In the genomic region with DNA sequence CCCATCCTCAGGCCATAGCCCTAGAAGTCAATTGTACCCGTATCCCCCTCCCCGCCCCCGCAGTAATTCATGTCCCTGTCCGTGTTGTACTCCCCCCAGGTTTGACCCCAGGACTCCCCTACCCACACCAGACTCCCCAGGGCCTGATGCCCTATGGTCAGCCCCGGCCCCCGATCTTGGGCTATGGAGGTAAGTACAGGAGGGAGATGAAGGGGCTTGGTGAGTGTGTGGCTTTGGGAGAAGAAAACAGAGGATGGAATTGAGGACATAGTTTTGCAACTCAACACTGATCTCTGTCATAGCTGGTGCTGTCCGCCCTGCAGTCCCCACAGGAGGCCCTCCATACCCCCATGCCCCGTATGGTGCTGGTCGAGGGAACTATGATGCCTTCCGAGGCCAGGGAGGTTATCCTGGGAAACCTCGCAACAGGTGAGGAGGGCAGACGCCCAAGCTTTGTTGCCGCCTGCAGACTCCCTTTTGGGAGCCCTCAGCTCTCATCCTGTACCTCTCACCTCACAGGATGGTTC, we compare ENCODE assay signal across 10 cellular contexts. TPM values are rescaled to one million over a fixed set of nuclear protein-coding genes. Genes with fewer than 3 reads are reported as not detected.
DNase-seq lines count a peak whose midpoint lies in the region; ATAC-seq, FAIRE-seq and TF ChIP-seq lines count a peak whose summit lies in the region.
"Had no signal": no experiment of that assay in that cellular context is flagged by ENCODE, and none has a peak within 500 bp of the region (broad histone marks: within the 10 kb centered on the region; RNA-seq: fewer than 3 reads in every experiment).

No MANE protein-coding gene starts in this region.

- peak overlapping the region; percentile 94 for H3K27ac Mint-ChIP-seq in T-helper 1 cell treated with Interleukin-12 subunit alpha and Interleukin-12 subunit beta and Interleukin-4 antibody, amounts not matched to agents 30 μg/mL and 1 μg/mL, for 36 hours

- H3K4me1 ChIP-seq in Peyer's patch (peaks cover 7 to 37% (median 32%) of the 10 kb centered on the region in 4 donors), small intestine (ENCODE audit: control insufficient read depth in 2 of 2, insufficient read depth in 1 of 2, low read depth in 1 of 2, low read length in 1 of 2) (peaks cover 0 to 2% of the 10 kb centered on the region in 2 donors)

- H3K36me3 Mint-ChIP-seq in T-helper 1 cell treated with Interleukin-12 subunit alpha and Interleukin-12 subunit beta and Interleukin-4 antibody, amounts not matched to agents 30 μg/mL and 1 μg/mL, for 36 hours (ENCODE audit: low read depth): peaks cover 48% of the 10 kb centered on the region

- ATAC-seq in HG03460 (IDR thresholded peaks at IDR 0.05; ENCODE audit: unreplicated experiment) (no peak), HG03108 (IDR thresholded peaks at IDR 0.05; ENCODE audit: unreplicated experiment) (no peak), GM19397 (IDR thresholded peaks at IDR 0.05; ENCODE audit: unreplicated experiment) (no peak)

- DNase-seq in T-helper 1 cell: no peak
- no peak for DNase-seq in Peyer's patch
- no peak for DNase-seq in fibroblast of pulmonary artery (ENCODE audit: low read depth)
- no peak for DNase-seq in small intestine

- peak overlapping the region; percentile 84 for H3K4me3 Mint-ChIP-seq in T-helper 1 cell treated with Interleukin-12 subunit alpha and Interleukin-12 subunit beta and Interleukin-4 antibody, amounts not matched to agents 30 μg/mL and 1 μg/mL, for 36 hours

- H3K27me3 Mint-ChIP-seq in T-helper 1 cell treated with Interleukin-12 subunit alpha and Interleukin-12 subunit beta and Interleukin-4 antibody, amounts not matched to agents 30 μg/mL and 1 μg/mL, for 36 hours (ENCODE audit: low read depth): peaks cover 28% of the 10 kb centered on the region

- H3K27me3 ChIP-seq in Peyer's patch (no peaks in the 10 kb centered on the region), small intestine (ENCODE audit: control insufficient read depth in 2 of 2, insufficient read depth in 2 of 2, low read length in 2 of 2) (no peaks in the 10 kb centered on the region)

- H3K27ac ChIP-seq in Peyer's patch (peak overlapping the region; percentile 58 to 85 (median 70)), small intestine (ENCODE audit: low read depth in 1 of 2, low read length in 1 of 2) (peak overlapping the region; percentile 28 to 85)
- H3K27ac ChIP-seq: KMS-11 had no signal

- no peak for FAIRE-seq in small intestine (lab: Jason Lieb, UNC)
- FAIRE-seq: A204.1 had no signal

- TF ChIP-seq POLR2A in Peyer's patch (IDR thresholded peaks at IDR 0.05): no peak

- TF ChIP-seq CTCF in Peyer's patch (IDR thresholded peaks at IDR 0.05) (no peak), fibroblast of pulmonary artery (IDR thresholded peaks at IDR 0.05; ENCODE audit: low read length, missing control alignments) (no peak)

- 69 to 72% (median 71%) methylated on average over 13 of the region's 13 CpGs for WGBS in small intestine, 3 donors

- no peaks in the 10 kb centered on the region for H3K9me3 Mint-ChIP-seq in T-helper 1 cell treated with Interleukin-12 subunit alpha and Interleukin-12 subunit beta and Interleukin-4 antibody, amounts not matched to agents 30 μg/mL and 1 μg/mL, for 36 hours

- peaks cover 33% of the 10 kb centered on the region for H3K4me1 Mint-ChIP-seq in T-helper 1 cell treated with Interleukin-12 subunit alpha and Interleukin-12 subunit beta and Interleukin-4 antibody, amounts not matched to agents 30 μg/mL and 1 μg/mL, for 36 hours (ENCODE audit: low read depth)

- peak overlapping the region in 1 of 4 donors; percentile 57 for H3K4me3 ChIP-seq in Peyer's patch
- peak overlapping the region; percentile 65 for H3K4me3 ChIP-seq in fibroblast of pulmonary artery (replicated peaks; ENCODE audit: low read depth, low read length)
- H3K4me3 ChIP-seq in small intestine (ENCODE audit: low read depth in 1 of 2, low read length in 2 of 2): no peak overlapping the region

- H3K36me3 ChIP-seq in Peyer's patch (peaks cover 0 to 56% (median 0%) of the 10 kb centered on the region in 3 donors), small intestine (ENCODE audit: control insufficient read depth in 2 of 2, insufficient read depth in 2 of 2, low read length in 2 of 2) (peaks cover 21 to 32% of the 10 kb centered on the region in 2 donors)

- H3K9me3 ChIP-seq in Peyer's patch: no peaks in the 10 kb centered on the region
- no peaks in the 10 kb centered on the region for H3K9me3 ChIP-seq in small intestine (ENCODE audit: control insufficient read depth, low read depth)

RNA-seq across cellular contexts. Expression of a gene that starts 1.5 kb away (rescaled TPM):
- 1 to 10 TPM; 4.1 to 7.0 (median 5.2) TPM for total RNA-seq in Peyer's patch
- 1 to 10 TPM; 3.5 to 5.3 (median 4.9) TPM for polyA plus RNA-seq in small intestine

RNA-seq across cellular contexts. Expression of a gene that starts 7.7 kb away (rescaled TPM):
- 10 to 100 TPM in 3 of 4 donors, 1 to 10 TPM in 1; 3.3 to 35.4 (median 25.3) TPM for total RNA-seq in Peyer's patch
- polyA plus RNA-seq in small intestine: 10 to 100 TPM in 2 of 3 donors, 1 to 10 TPM in 1; 3.5 to 11.2 (median 11.0) TPM

RNA-seq across cellular contexts. Expression of a gene that starts 13.1 kb away (rescaled TPM):
- 100 to 1,000 TPM in 2 of 4 donors, 10 to 100 TPM in 2; 60.9 to 272 (median 113) TPM for total RNA-seq in Peyer's patch
- polyA plus RNA-seq in small intestine: 100 to 1,000 TPM in 1 of 3 donors, 10 to 100 TPM in 2; 77.1 to 113 (median 82.1) TPM

RNA-seq across cellular contexts. Expression of a gene that starts 20.8 kb away (rescaled TPM):
- total RNA-seq in Peyer's patch: 10 to 100 TPM in 3 of 4 donors, 1 to 10 TPM in 1; 8.8 to 22.3 (median 15.4) TPM
- 10 to 100 TPM in 2 of 3 donors, 1 to 10 TPM in 1; 3.4 to 23.1 (median 10.3) TPM for polyA plus RNA-seq in small intestine

RNA-seq across cellular contexts. Expression of a gene that starts 35.5 kb away (rescaled TPM):
- total RNA-seq in Peyer's patch: 10 to 100 TPM; 24.8 to 51.1 (median 28.2) TPM
- polyA plus RNA-seq in small intestine: 10 to 100 TPM; 10.5 to 28.8 (median 12.7) TPM
